ENCODE assay signal across 9 cellular contexts in genomic region chr4:38131371-38132139, GRCh38.
DNase-seq lines count a peak whose midpoint lies in the region; ATAC-seq and TF ChIP-seq lines count a peak whose summit lies in the region.
"Had no signal": no experiment of that assay in that cellular context is flagged by ENCODE, and none has a peak within 500 bp of the region (broad histone marks: within the 10 kb centered on the region; RNA-seq: fewer than 3 reads in every experiment).

No MANE protein-coding gene starts in this region.

- peak overlapping the region; percentile 71 for H3K27ac Mint-ChIP-seq in endothelial cell (ENCODE audit: unreplicated experiment)

- TF ChIP-seq CTCF in GM06990 (IDR thresholded peaks at IDR 0.05; ENCODE audit: insufficient read depth, low read length, poor library complexity, severe bottlenecking) (no peak), endothelial cell (IDR thresholded peaks at IDR 0.05; ENCODE audit: unreplicated experiment) (no peak), psoas muscle (IDR thresholded peaks at IDR 0.05) (no peak), vagina (IDR thresholded peaks at IDR 0.05) (no peak)

- peaks cover 5% of the 10 kb centered on the region for H3K27me3 Mint-ChIP-seq in endothelial cell (ENCODE audit: unreplicated experiment)

- DNase-seq in GM06990 (ENCODE audit: extremely low read depth, insufficient read length), result peak; percentile 79
- DNase-seq in activated CD8-positive, alpha-beta memory T cell treated with anti-CD3 and anti-CD28 coated beads for 24 hours, result peak; percentile 88
- no peak for DNase-seq in endothelial cell (ENCODE audit: low spot score)
- DNase-seq in psoas muscle, result no peak
- DNase-seq in vagina (ENCODE audit: extremely low spot score in 2 of 2), result no peak
- no peak for DNase-seq in nucleus accumbens (lab: John Stamatoyannopoulos, UW)
- DNase-seq: lower lobe of right lung had no signal

- no peak overlapping the region for H3K4me3 Mint-ChIP-seq in endothelial cell (ENCODE audit: unreplicated experiment)

- peaks cover 3% of the 10 kb centered on the region for H3K36me3 ChIP-seq in GM06990 (ENCODE audit: control insufficient read depth, insufficient read depth, low read length)
- H3K36me3 ChIP-seq in psoas muscle (ENCODE audit: insufficient read depth in 1 of 2, low read depth in 1 of 2), result peaks cover 0 to 56% of the 10 kb centered on the region in 2 donors
- peaks cover 0 to under 1% of the 10 kb centered on the region in 2 donors for H3K36me3 ChIP-seq in vagina

- H3K4me1 Mint-ChIP-seq in endothelial cell (ENCODE audit: unreplicated experiment), result peaks cover 21% of the 10 kb centered on the region

- no peak overlapping the region for H3K4me3 ChIP-seq in GM06990 (replicated peaks; ENCODE audit: low read depth, low read length)
- no peak overlapping the region for H3K4me3 ChIP-seq in psoas muscle
- H3K4me3 ChIP-seq in vagina, result no peak overlapping the region
- H3K4me3 ChIP-seq: lower lobe of right lung had no signal

- no peaks in the 10 kb centered on the region for H3K9me3 Mint-ChIP-seq in endothelial cell (ENCODE audit: unreplicated experiment)

- peak overlapping the region; percentile 61 for H3K27ac ChIP-seq in psoas muscle
- H3K27ac ChIP-seq in vagina, result peak overlapping the region; percentile 77

- H3K4me1 ChIP-seq in psoas muscle (no peaks in the 10 kb centered on the region), vagina (peaks cover 20% of the 10 kb centered on the region)

- no peaks in the 10 kb centered on the region for H3K27me3 ChIP-seq in GM06990 (replicated peaks; ENCODE audit: control insufficient read depth, insufficient read depth, low read length)
- H3K27me3 ChIP-seq in psoas muscle (ENCODE audit: insufficient read depth in 3 of 3, low read length in 2 of 3), result no peaks in the 10 kb centered on the region
- H3K27me3 ChIP-seq in vagina, result no peaks in the 10 kb centered on the region

- intact Hi-C loops in psoas muscle (cut with DNase I), result no loop called here
- intact Hi-C loops in vagina (cut with DNase I), result no loop called here

- no peak for TF ChIP-seq POLR2A in vagina (IDR thresholded peaks at IDR 0.05)

- no peaks in the 10 kb centered on the region for H3K9me3 ChIP-seq in psoas muscle
- no peaks in the 10 kb centered on the region for H3K9me3 ChIP-seq in vagina
- H3K9me3 ChIP-seq: lower lobe of right lung had no signal

- peak; percentile 26 for ATAC-seq in HG03280 (IDR thresholded peaks at IDR 0.05; ENCODE audit: unreplicated experiment)
- no peak for ATAC-seq in psoas muscle
- ATAC-seq in GM21515 (IDR thresholded peaks at IDR 0.05; ENCODE audit: unreplicated experiment), result no peak

- 61 to 63% (median 62%) methylated on average over 12 of the region's 12 CpGs for WGBS in psoas muscle, 3 donors

- H3K36me3 Mint-ChIP-seq in endothelial cell (ENCODE audit: low read depth, unreplicated experiment), result peaks cover 30% of the 10 kb centered on the region

Comparison
In these comparisons a context has a peak if more than half of its experiments do, and no peak if none do; other contexts are left out.
1. DNase-seq: peak in GM06990 (single experiment) and activated CD8-positive, alpha-beta memory T cell treated with anti-CD3 and anti-CD28 coated beads for 24 hours (single experiment); none in endothelial cell (single experiment), psoas muscle (0 of 2), vagina (0 of 2) and nucleus accumbens (0 of 56).